Comparison of ENCODE assay signal across 1 cellular context in genomic region chr7:118731854-118732253, GRCh38.
TF ChIP-seq lines count a peak whose summit lies in the region.

No MANE protein-coding gene starts in this region.

TF ChIP-seq in H1, 55 proteins besides CTCF, POLR2A, EP300 and RAD21 (continued from another document):
- TF ChIP-seq CHD7 (IDR thresholded peaks at IDR 0.05; ENCODE audit: insufficient replicate concordance, low read length) (no peak), CBX8 (IDR thresholded peaks at IDR 0.05; ENCODE audit: borderline replicate concordance, low read depth, low read length) (no peak), KDM1A (IDR thresholded peaks at IDR 0.05; ENCODE audit: borderline replicate concordance, low read length) (no peak), CREB1 (IDR thresholded peaks at IDR 0.05) (no peak), TEAD4 (IDR thresholded peaks at IDR 0.05; ENCODE audit: low read depth, low read length) (no peak), E2F6 (IDR thresholded peaks at IDR 0.05) (no peak), TAF7 (optimal IDR thresholded peaks at IDR 0.05; ENCODE audit: borderline replicate concordance, low read depth, low read length) (no peak)
TF ChIP-seq in H1: peak in this region for 0.
